ENCODE assay signal across 1 cellular context in the genomic region with DNA sequence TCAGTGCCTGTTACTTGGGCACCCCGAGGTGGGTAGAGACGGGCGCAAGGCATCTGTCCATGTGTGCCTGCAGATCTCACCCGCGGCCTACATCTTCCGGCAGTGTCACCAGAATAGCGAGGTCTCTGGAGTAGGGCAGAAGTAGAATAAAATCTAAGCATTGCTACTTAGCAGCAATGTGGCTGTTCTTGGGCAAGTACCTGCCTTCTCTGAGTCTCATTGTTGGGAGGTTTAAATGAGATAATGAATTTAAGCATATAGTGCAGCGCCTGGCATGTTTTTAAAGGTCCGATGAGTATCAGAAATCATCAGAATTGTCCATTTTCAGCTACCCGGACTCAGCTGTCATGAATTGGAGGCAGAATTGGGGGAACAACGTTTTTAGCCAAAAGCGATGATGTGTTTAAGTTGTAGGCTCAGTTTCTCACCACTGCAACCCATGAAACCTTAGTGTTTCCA.
TF ChIP-seq lines count a peak whose summit lies in the region.

No MANE protein-coding gene starts in this region.

TF ChIP-seq in liver, 16 proteins besides CTCF, POLR2A, EP300 and RAD21 (continued from another document):
- TF ChIP-seq EGR1 (IDR thresholded peaks at IDR 0.05; ENCODE audit: low read depth in 2 of 2) (no peak), NR2F2 (IDR thresholded peaks at IDR 0.05) (no peak), YY1 (IDR thresholded peaks at IDR 0.05) (no peak), TAF1 (conservative IDR thresholded peaks at IDR 0.05) (no peak), FOXA1 (IDR thresholded peaks at IDR 0.05) (no peak), SP1 (IDR thresholded peaks at IDR 0.05) (no peak)
- TF ChIP-seq, protein P1, sequence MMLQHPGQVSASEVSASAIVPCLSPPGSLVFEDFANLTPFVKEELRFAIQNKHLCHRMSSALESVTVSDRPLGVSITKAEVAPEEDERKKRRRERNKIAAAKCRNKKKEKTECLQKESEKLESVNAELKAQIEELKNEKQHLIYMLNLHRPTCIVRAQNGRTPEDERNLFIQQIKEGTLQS (IDR thresholded peaks at IDR 0.05) = no peak
- TF ChIP-seq, protein P2, sequence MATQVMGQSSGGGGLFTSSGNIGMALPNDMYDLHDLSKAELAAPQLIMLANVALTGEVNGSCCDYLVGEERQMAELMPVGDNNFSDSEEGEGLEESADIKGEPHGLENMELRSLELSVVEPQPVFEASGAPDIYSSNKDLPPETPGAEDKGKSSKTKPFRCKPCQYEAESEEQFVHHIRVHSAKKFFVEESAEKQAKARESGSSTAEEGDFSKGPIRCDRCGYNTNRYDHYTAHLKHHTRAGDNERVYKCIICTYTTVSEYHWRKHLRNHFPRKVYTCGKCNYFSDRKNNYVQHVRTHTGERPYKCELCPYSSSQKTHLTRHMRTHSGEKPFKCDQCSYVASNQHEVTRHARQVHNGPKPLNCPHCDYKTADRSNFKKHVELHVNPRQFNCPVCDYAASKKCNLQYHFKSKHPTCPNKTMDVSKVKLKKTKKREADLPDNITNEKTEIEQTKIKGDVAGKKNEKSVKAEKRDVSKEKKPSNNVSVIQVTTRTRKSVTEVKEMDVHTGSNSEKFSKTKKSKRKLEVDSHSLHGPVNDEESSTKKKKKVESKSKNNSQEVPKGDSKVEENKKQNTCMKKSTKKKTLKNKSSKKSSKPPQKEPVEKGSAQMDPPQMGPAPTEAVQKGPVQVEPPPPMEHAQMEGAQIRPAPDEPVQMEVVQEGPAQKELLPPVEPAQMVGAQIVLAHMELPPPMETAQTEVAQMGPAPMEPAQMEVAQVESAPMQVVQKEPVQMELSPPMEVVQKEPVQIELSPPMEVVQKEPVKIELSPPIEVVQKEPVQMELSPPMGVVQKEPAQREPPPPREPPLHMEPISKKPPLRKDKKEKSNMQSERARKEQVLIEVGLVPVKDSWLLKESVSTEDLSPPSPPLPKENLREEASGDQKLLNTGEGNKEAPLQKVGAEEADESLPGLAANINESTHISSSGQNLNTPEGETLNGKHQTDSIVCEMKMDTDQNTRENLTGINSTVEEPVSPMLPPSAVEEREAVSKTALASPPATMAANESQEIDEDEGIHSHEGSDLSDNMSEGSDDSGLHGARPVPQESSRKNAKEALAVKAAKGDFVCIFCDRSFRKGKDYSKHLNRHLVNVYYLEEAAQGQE (IDR thresholded peaks at IDR 0.05) = no peak
